3 cellular contexts compared by ENCODE assay signal in the genomic region with DNA sequence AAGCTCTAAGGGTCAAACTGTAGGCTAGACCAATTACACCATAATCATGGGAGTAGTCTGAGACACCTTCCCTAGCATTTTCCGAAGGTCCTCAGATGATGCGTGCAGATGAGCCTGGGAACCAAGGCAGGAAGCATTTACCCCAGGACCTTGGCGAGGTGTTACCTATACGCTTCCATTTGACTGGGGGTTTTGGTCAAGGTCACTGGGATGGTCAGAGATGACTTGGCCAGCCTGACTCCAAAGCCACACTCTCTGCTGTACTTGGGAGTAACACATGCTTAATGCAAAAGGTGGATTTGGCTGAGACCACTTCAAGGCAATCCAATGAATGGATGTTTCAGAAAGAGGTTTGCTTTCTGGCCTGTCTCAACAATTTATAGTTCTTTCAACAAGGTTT.
"Had no signal": no experiment of that assay in that cellular context is flagged by ENCODE, and none has a peak within 500 bp of the region (broad histone marks: within the 10 kb centered on the region; RNA-seq: fewer than 3 reads in every experiment).

No MANE protein-coding gene starts in this region.

- H3K4me3 ChIP-seq: GM12878 had no signal

- DNase-seq: GDM1, GF-D8 had no signal
